ENCODE assay signal across 14 cellular contexts in the genomic region with DNA sequence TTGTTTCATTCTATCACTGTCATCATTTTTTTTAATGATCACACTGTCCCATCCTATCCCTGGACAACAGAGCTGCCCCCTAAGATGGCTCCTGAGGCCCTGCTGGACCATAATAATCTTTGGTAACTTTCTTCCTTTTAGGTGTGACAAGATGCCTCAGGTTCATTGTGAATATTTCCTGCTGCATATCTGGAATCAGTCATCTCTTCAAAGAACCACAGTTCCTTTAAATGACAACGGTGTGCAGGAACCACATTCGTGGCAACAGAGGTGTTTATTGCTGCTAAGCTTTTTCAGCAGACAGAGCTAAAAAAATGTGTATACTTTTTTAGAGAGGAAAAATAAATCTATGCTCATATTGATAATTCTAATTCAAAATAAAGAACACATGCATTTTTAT.
"Had no signal": no experiment of that assay in that cellular context is flagged by ENCODE, and none has a peak within 500 bp of the region (broad histone marks: within the 10 kb centered on the region; RNA-seq: fewer than 3 reads in every experiment).

No MANE protein-coding gene starts in this region.

- H3K27me3 ChIP-seq: ascending aorta, foreskin keratinocyte, sigmoid colon, suprapubic skin had no signal

- H3K27ac Mint-ChIP-seq: type B pancreatic cell had no signal

- H3K9me3 ChIP-seq: ascending aorta, mucosa of descending colon, sigmoid colon, suprapubic skin had no signal

- H3K9me3 Mint-ChIP-seq: naive thymus-derived CD8-positive, alpha-beta T cell; type B pancreatic cell had no signal

- H3K4me3 ChIP-seq: ascending aorta, mucosa of descending colon, sigmoid colon, suprapubic skin had no signal

- H3K27me3 Mint-ChIP-seq: naive thymus-derived CD8-positive, alpha-beta T cell; type B pancreatic cell had no signal

- H3K27ac ChIP-seq: ascending aorta, foreskin keratinocyte, sigmoid colon, suprapubic skin had no signal

- FAIRE-seq: TTC549 had no signal

- H3K4me3 Mint-ChIP-seq: naive thymus-derived CD8-positive, alpha-beta T cell; type B pancreatic cell had no signal

- H3K4me1 ChIP-seq: suprapubic skin had no signal

- ATAC-seq: foreskin keratinocyte; left colon; mucosa of descending colon; naive thymus-derived CD8-positive, alpha-beta T cell; SK-N-SH treated with all-trans-retinoic acid at 6 μM for 48 hours had no signal

- DNase-seq: activated CD4-positive, CD25-positive, alpha-beta regulatory T cell; foreskin keratinocyte; left colon; mucosa of descending colon; naive thymus-derived CD8-positive, alpha-beta T cell; Right ventricle myocardium superior; sigmoid colon; stimulated activated CD4-positive, alpha-beta T cell treated with anti-CD3 and anti-CD28 coated beads, Interleukin-2, amount 100 ng/mL, for 24 hours; stimulated activated naive CD4-positive, alpha-beta T cell had no signal
